In genomic region chr18:70313640-70314039, GRCh38 we compare ENCODE assay signal across 34 cellular contexts.
"Had no signal": no experiment of that assay in that cellular context is flagged by ENCODE, and none has a peak within 500 bp of the region (broad histone marks: within the 10 kb centered on the region; RNA-seq: fewer than 3 reads in every experiment).

No MANE protein-coding gene starts in this region.

- H3K27ac ChIP-seq: brain microvascular endothelial cell, VCaP had no signal

- H3K27me3 ChIP-seq: brain microvascular endothelial cell had no signal

- H3K36me3 ChIP-seq: brain microvascular endothelial cell had no signal

- DNase-seq: activated CD4-positive, alpha-beta memory T cell treated with anti-CD3 and anti-CD28 coated beads, Interleukin-2, amount 10 ng/mL, durations not matched to agents 7 days and 5 days; activated CD4-positive, alpha-beta T cell treated with anti-CD3 and anti-CD28 coated beads for 1 hour; activated CD4-positive, alpha-beta T cell treated with anti-CD3 and anti-CD28 coated beads for 48 hours; activated CD4-positive, CD25-positive, alpha-beta regulatory T cell; activated CD8-positive, alpha-beta memory T cell treated with anti-CD3 and anti-CD28 coated beads for 24 hours; activated CD8-positive, alpha-beta memory T cell treated with anti-CD3 and anti-CD28 coated beads, Interleukin-2, amount 10 ng/mL, durations not matched to agents 7 days and 5 days; activated CD8-positive, alpha-beta memory T cell treated with anti-CD3 and anti-CD28 coated beads, Interleukin-2, amount 50 U/mL, for 48 hours; activated effector memory CD4-positive, alpha-beta T cell treated with Interleukin-2 at 50 U/mL for 16 hours; activated naive CD4-positive, alpha-beta T cell treated with anti-CD3 and anti-CD28 coated beads, Interleukin-2, amount 10 ng/mL, durations not matched to agents 7 days and 5 days; activated naive CD8-positive, alpha-beta T cell treated with anti-CD3 and anti-CD28 coated beads, Interleukin-2, amount 50 U/mL, for 24 hours; activated T-cell treated with anti-CD3 and anti-CD28 coated beads, Interleukin-2, amount 50 U/mL, for 48 hours; anterior cingulate cortex; brain microvascular endothelial cell; central memory CD4-positive, alpha-beta T cell; KG1; MM.1S; MV-4-11; NCI-H1092; NCI-H1436 treated with DMSO at 0.1 percent for 48 hours; NCI-H1694 treated with DMSO at 0.1 percent for 48 hours; NCI-H2029; NCI-H2107; NCI-H2171; NCI-H446; NCI-H510A treated with DMSO at 0.1 percent for 48 hours; NCI-H526 treated with DMSO at 0.1 percent for 48 hours; NK-92 treated with Interleukin-12 subunit alpha and Interleukin-12 subunit beta, amount 100 ng/mL, for 24 hours; Right ventricle myocardium superior; SW 1271; T-helper 1 cell; T-helper 2 cell; T-helper 9 cell had no signal

- H3K4me1 Mint-ChIP-seq: activated CD4-positive, alpha-beta memory T cell treated with anti-CD3 and anti-CD28 coated beads, Interleukin-2, amount 10 ng/mL, durations not matched to agents 7 days and 5 days; activated CD8-positive, alpha-beta memory T cell treated with anti-CD3 and anti-CD28 coated beads, Interleukin-2, amount 10 ng/mL, durations not matched to agents 7 days and 5 days; activated naive CD4-positive, alpha-beta T cell treated with anti-CD3 and anti-CD28 coated beads, Interleukin-2, amount 10 ng/mL, durations not matched to agents 7 days and 5 days; activated naive CD8-positive, alpha-beta T cell treated with anti-CD3 and anti-CD28 coated beads, Interleukin-2, amount 50 U/mL, for 24 hours had no signal

- H3K27ac Mint-ChIP-seq: activated CD4-positive, alpha-beta memory T cell treated with anti-CD3 and anti-CD28 coated beads, Interleukin-2, amount 10 ng/mL, durations not matched to agents 7 days and 5 days; activated CD8-positive, alpha-beta memory T cell treated with anti-CD3 and anti-CD28 coated beads, Interleukin-2, amount 10 ng/mL, durations not matched to agents 7 days and 5 days; activated naive CD4-positive, alpha-beta T cell treated with anti-CD3 and anti-CD28 coated beads, Interleukin-2, amount 10 ng/mL, durations not matched to agents 7 days and 5 days; activated naive CD8-positive, alpha-beta T cell; activated naive CD8-positive, alpha-beta T cell treated with anti-CD3 and anti-CD28 coated beads, Interleukin-2, amount 50 U/mL, for 24 hours had no signal

- H3K27me3 Mint-ChIP-seq: activated CD4-positive, alpha-beta memory T cell treated with anti-CD3 and anti-CD28 coated beads, Interleukin-2, amount 10 ng/mL, durations not matched to agents 7 days and 5 days; activated naive CD4-positive, alpha-beta T cell treated with anti-CD3 and anti-CD28 coated beads, Interleukin-2, amount 10 ng/mL, durations not matched to agents 7 days and 5 days; activated naive CD8-positive, alpha-beta T cell; activated naive CD8-positive, alpha-beta T cell treated with anti-CD3 and anti-CD28 coated beads, Interleukin-2, amount 50 U/mL, for 24 hours had no signal

- H3K4me3 Mint-ChIP-seq: activated CD4-positive, alpha-beta memory T cell treated with anti-CD3 and anti-CD28 coated beads, Interleukin-2, amount 10 ng/mL, durations not matched to agents 7 days and 5 days; activated CD8-positive, alpha-beta memory T cell treated with anti-CD3 and anti-CD28 coated beads, Interleukin-2, amount 10 ng/mL, durations not matched to agents 7 days and 5 days; activated naive CD4-positive, alpha-beta T cell treated with anti-CD3 and anti-CD28 coated beads, Interleukin-2, amount 10 ng/mL, durations not matched to agents 7 days and 5 days; activated naive CD8-positive, alpha-beta T cell; activated naive CD8-positive, alpha-beta T cell treated with anti-CD3 and anti-CD28 coated beads, Interleukin-2, amount 50 U/mL, for 24 hours had no signal

- H3K36me3 Mint-ChIP-seq: activated CD8-positive, alpha-beta memory T cell treated with anti-CD3 and anti-CD28 coated beads, Interleukin-2, amount 10 ng/mL, durations not matched to agents 7 days and 5 days; activated naive CD4-positive, alpha-beta T cell treated with anti-CD3 and anti-CD28 coated beads, Interleukin-2, amount 10 ng/mL, durations not matched to agents 7 days and 5 days; activated naive CD8-positive, alpha-beta T cell had no signal

- ATAC-seq: activated CD8-positive, alpha-beta memory T cell treated with anti-CD3 and anti-CD28 coated beads, Interleukin-2, amount 10 ng/mL, durations not matched to agents 7 days and 5 days; activated naive CD8-positive, alpha-beta T cell treated with anti-CD3 and anti-CD28 coated beads, Interleukin-2, amount 50 U/mL, for 24 hours had no signal

- H3K9me3 Mint-ChIP-seq: activated CD4-positive, alpha-beta memory T cell treated with anti-CD3 and anti-CD28 coated beads, Interleukin-2, amount 10 ng/mL, durations not matched to agents 7 days and 5 days had no signal
